ENCODE assay signal across 10 cellular contexts in the genomic region with DNA sequence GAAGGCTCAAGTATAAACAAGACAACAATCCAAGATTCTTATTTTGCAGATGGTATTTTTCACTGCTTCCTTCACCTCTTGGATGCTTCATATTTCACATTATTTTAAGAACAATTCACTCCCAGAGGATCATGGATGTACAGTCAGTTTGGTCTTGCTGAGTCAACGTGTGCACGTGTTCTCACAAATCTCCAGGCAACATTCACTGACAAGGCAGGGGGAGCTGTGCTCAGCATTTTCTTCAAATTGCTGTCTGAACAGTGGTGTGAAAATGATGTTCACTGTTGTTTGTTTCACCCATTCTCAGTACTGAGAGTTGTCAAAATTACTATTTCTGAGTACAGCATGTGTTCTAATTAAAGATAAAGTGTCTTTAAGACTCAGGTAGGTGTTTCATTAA.
A peak's percentile ranks its signal among the peaks of the same experiment; 100 is the strongest.
DNase-seq lines count a peak whose midpoint lies in the region; ATAC-seq and TF ChIP-seq lines count a peak whose summit lies in the region.
"Had no signal": no experiment of that assay in that cellular context is flagged by ENCODE, and none has a peak within 500 bp of the region (broad histone marks: within the 10 kb centered on the region; RNA-seq: fewer than 3 reads in every experiment).

No MANE protein-coding gene starts in this region.

- H3K9me3 ChIP-seq in adrenal gland (replicated peaks in 1 of 3) (no peaks in the 10 kb centered on the region), mucosa of descending colon (no peaks in the 10 kb centered on the region)

- H3K27ac ChIP-seq in adrenal gland, result no peak overlapping the region

- peak; percentile 38; the same call in 1 of the 2 replicates for TF ChIP-seq CTCF in BJ (IDR thresholded peaks at IDR 0.05; ENCODE audit: insufficient read depth, low read depth, low read length)
- peak in 2 of 6 experiments; percentile 11 to 40 for TF ChIP-seq CTCF in adrenal gland (IDR thresholded peaks at IDR 0.05)
- no peak for TF ChIP-seq CTCF in mucosa of descending colon (IDR thresholded peaks at IDR 0.05)
- TF ChIP-seq CTCF in CD14-positive monocyte (IDR thresholded peaks at IDR 0.05), result no peak

- 3 to 10% (median 8%) methylated on average over 2 of the region's 2 CpGs for WGBS in adrenal gland, 4 donors

- no peak for TF ChIP-seq EP300 in Ishikawa (IDR thresholded peaks at IDR 0.05; ENCODE audit: borderline replicate concordance)

- no peak; the same call in 1 of the 2 replicates for TF ChIP-seq RAD21 in Ishikawa (IDR thresholded peaks at IDR 0.05; ENCODE audit: low read depth)

- no peaks in the 10 kb centered on the region for H3K27me3 Mint-ChIP-seq in CD14-positive monocyte (ENCODE audit: low read depth in 3 of 3)
- H3K27me3 Mint-ChIP-seq: central memory CD8-positive, alpha-beta T cell had no signal

- no peak overlapping the region for H3K4me3 ChIP-seq in BJ (ENCODE audit: low read depth, low read length)
- H3K4me3 ChIP-seq in adrenal gland, result no peak overlapping the region
- no peak overlapping the region for H3K4me3 ChIP-seq in mucosa of descending colon

- intact Hi-C loops in adrenal gland (cut with DNase I) (no loop called here), mucosa of descending colon (cut with DNase I, micrococcal nuclease) (no loop called here), CD14-positive monocyte (cut with micrococcal nuclease) (no loop called here)

- H3K27ac Mint-ChIP-seq in CD14-positive monocyte, result no peak overlapping the region

- H3K4me1 Mint-ChIP-seq in CD14-positive monocyte, result peaks cover 5% of the 10 kb centered on the region
- H3K4me1 Mint-ChIP-seq: central memory CD8-positive, alpha-beta T cell had no signal

- peaks cover 0 to under 1% (median 0%) of the 10 kb centered on the region in 7 donors for H3K9me3 Mint-ChIP-seq in CD14-positive monocyte
- H3K9me3 Mint-ChIP-seq: central memory CD8-positive, alpha-beta T cell had no signal

- POLR2A ChIA-PET in BJ (lab: Charles Lee), result interaction anchor here (0.6 kb wide), 1 partner anchor 14 kb away, joined by 3 read pairs; no protein-coding TSS in a partner anchor

- H3K27me3 ChIP-seq in BJ (ENCODE audit: control insufficient read depth, insufficient read depth, low read length) (no peaks in the 10 kb centered on the region), adrenal gland (no peaks in the 10 kb centered on the region)

- DNase-seq in BJ (ENCODE audit: low read depth), result no peak
- DNase-seq in adrenal gland, result peak in 6 of 7 donors; percentile 13 to 55 (median 34)
- DNase-seq in left kidney (ENCODE audit: low read depth, low spot score), result peak; percentile 50
- DNase-seq in mucosa of descending colon, result no peak
- DNase-seq in occipital lobe (lab: John Stamatoyannopoulos, UW), result no peak
- no peak for DNase-seq in activated naive CD4-positive, alpha-beta T cell treated with anti-CD3 and anti-CD28 coated beads, Interleukin-2, amount 50 U/mL, for 16 hours
- DNase-seq in CD14-positive monocyte (ENCODE audit: low spot score), result no peak
- DNase-seq: stimulated activated CD4-positive, alpha-beta T cell treated with anti-CD3 and anti-CD28 coated beads, Interleukin-15, amount 100 ng/mL, for 24 hours had no signal

- H3K4me1 ChIP-seq in adrenal gland (replicated peaks in 1 of 2) (no peaks in the 10 kb centered on the region), mucosa of descending colon (ENCODE audit: low read depth) (no peaks in the 10 kb centered on the region)

- no peak overlapping the region for H3K4me3 Mint-ChIP-seq in CD14-positive monocyte
- H3K4me3 Mint-ChIP-seq: central memory CD8-positive, alpha-beta T cell had no signal

- no peak for TF ChIP-seq POLR2A in adrenal gland (IDR thresholded peaks at IDR 0.05)

- ATAC-seq in mucosa of descending colon, result no peak

- CTCF ChIA-PET in BJ (lab: Yijun Ruan, JAX), result interaction anchor here (0.7 to 2.6 kb wide), 4 partner anchors 10 to 22 kb away, joined by 3 to 12 read pairs (median 4); no protein-coding TSS in a partner anchor

- H3K36me3 Mint-ChIP-seq in CD14-positive monocyte, result no peaks in the 10 kb centered on the region

- H3K36me3 ChIP-seq in BJ (ENCODE audit: control insufficient read depth, insufficient read depth, low read length) (no peaks in the 10 kb centered on the region), adrenal gland (replicated peaks in 1 of 2) (no peaks in the 10 kb centered on the region), mucosa of descending colon (ENCODE audit: low read depth) (no peaks in the 10 kb centered on the region)

TF ChIP-seq in Ishikawa, 13 proteins besides CTCF, POLR2A, EP300 and RAD21:
- TF ChIP-seq, protein P1, sequence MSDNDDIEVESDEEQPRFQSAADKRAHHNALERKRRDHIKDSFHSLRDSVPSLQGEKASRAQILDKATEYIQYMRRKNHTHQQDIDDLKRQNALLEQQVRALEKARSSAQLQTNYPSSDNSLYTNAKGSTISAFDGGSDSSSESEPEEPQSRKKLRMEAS (IDR thresholded peaks at IDR 0.05), result peak; percentile 82
- TF ChIP-seq YY1 (IDR thresholded peaks at IDR 0.05; ENCODE audit: low read depth), result no peak
- TF ChIP-seq, protein P2, sequence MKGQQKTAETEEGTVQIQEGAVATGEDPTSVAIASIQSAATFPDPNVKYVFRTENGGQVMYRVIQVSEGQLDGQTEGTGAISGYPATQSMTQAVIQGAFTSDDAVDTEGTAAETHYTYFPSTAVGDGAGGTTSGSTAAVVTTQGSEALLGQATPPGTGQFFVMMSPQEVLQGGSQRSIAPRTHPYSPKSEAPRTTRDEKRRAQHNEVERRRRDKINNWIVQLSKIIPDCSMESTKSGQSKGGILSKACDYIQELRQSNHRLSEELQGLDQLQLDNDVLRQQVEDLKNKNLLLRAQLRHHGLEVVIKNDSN (IDR thresholded peaks at IDR 0.05), result peak; percentile 65

Comparison
In these comparisons a context has a peak if more than half of its experiments do, and no peak if none do; other contexts are left out.
1. DNase-seq: peak in adrenal gland (6 of 7) and left kidney (single experiment); none in BJ (single experiment), mucosa of descending colon (0 of 3), occipital lobe (single experiment), activated naive CD4-positive, alpha-beta T cell treated with anti-CD3 and anti-CD28 coated beads, Interleukin-2, amount 50 U/mL, for 16 hours (single experiment) and CD14-positive monocyte (single experiment).